In the genomic region with DNA sequence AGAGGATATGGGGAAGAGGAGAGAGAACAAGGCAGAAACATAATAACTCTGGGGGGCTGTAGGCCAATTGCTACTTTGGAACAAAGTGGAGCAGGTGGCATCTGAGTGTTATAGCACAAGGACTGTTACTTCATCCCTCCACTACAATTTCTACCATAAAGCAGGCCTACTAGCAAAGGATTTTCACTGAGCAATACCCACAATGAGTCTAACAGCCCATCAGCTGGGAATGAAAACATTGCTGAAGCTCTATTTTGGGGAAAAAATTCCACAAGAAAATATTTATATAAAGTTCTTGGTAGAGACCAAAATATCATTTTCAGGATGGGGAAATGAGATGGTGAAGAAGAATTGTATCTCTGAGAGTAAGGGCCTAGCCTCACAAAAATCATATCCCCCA, we compare ENCODE assay signal across 19 cellular contexts. TPM values are rescaled to one million over a fixed set of nuclear protein-coding genes. Genes with fewer than 3 reads are reported as not detected.
DNase-seq lines count a peak whose midpoint lies in the region; ATAC-seq and TF ChIP-seq lines count a peak whose summit lies in the region.
"Had no signal": no experiment of that assay in that cellular context is flagged by ENCODE, and none has a peak within 500 bp of the region (broad histone marks: within the 10 kb centered on the region; RNA-seq: fewer than 3 reads in every experiment).

No MANE protein-coding gene starts in this region.

- H3K9me3 Mint-ChIP-seq in activated CD8-positive, alpha-beta memory T cell treated with anti-CD3 and anti-CD28 coated beads, Interleukin-2, amount 10 ng/mL, durations not matched to agents 7 days and 5 days (ENCODE audit: low read depth): no peaks in the 10 kb centered on the region
- H3K9me3 Mint-ChIP-seq in chondrocyte (ENCODE audit: low read depth): no peaks in the 10 kb centered on the region
- H3K9me3 Mint-ChIP-seq in stimulated activated naive CD8-positive, alpha-beta T cell treated with anti-CD3 and anti-CD28 coated beads, Interleukin-15, amount 100 ng/mL, for 72 hours: no peaks in the 10 kb centered on the region

- H3K27ac Mint-ChIP-seq in activated CD8-positive, alpha-beta memory T cell treated with anti-CD3 and anti-CD28 coated beads, Interleukin-2, amount 10 ng/mL, durations not matched to agents 7 days and 5 days: peak overlapping the region; percentile 86
- H3K27ac Mint-ChIP-seq in chondrocyte (ENCODE audit: unreplicated experiment): peak overlapping the region; percentile 83
- peak overlapping the region; percentile 12 to 43 for H3K27ac Mint-ChIP-seq in stimulated activated naive CD8-positive, alpha-beta T cell treated with anti-CD3 and anti-CD28 coated beads, Interleukin-15, amount 100 ng/mL, for 72 hours

- no peaks in the 10 kb centered on the region for H3K9me3 ChIP-seq in OCI-LY3 (ENCODE audit: insufficient read depth, low read length)
- H3K9me3 ChIP-seq: heart right ventricle, SJSA1, testis, vagina had no signal

- ATAC-seq in activated CD8-positive, alpha-beta memory T cell treated with anti-CD3 and anti-CD28 coated beads, Interleukin-2, amount 10 ng/mL, durations not matched to agents 7 days and 5 days: no peak
- ATAC-seq in stimulated activated naive CD8-positive, alpha-beta T cell treated with anti-CD3 and anti-CD28 coated beads, Interleukin-15, amount 100 ng/mL, for 72 hours: no peak
- ATAC-seq: heart right ventricle had no signal

- H3K4me3 Mint-ChIP-seq in activated CD8-positive, alpha-beta memory T cell treated with anti-CD3 and anti-CD28 coated beads, Interleukin-2, amount 10 ng/mL, durations not matched to agents 7 days and 5 days: no peak overlapping the region
- H3K4me3 Mint-ChIP-seq in chondrocyte (ENCODE audit: unreplicated experiment): no peak overlapping the region
- H3K4me3 Mint-ChIP-seq in stimulated activated naive CD8-positive, alpha-beta T cell treated with anti-CD3 and anti-CD28 coated beads, Interleukin-15, amount 100 ng/mL, for 72 hours: peak overlapping the region in 1 of 2 donors; percentile 57
- H3K4me3 Mint-ChIP-seq: naive B cell had no signal

- no peaks in the 10 kb centered on the region for H3K36me3 ChIP-seq in OCI-LY3 (replicated peaks; ENCODE audit: low read depth, low read length)
- H3K36me3 ChIP-seq: brain microvascular endothelial cell, heart right ventricle, SJSA1, vagina had no signal

- H3K27me3 Mint-ChIP-seq in activated CD8-positive, alpha-beta memory T cell treated with anti-CD3 and anti-CD28 coated beads, Interleukin-2, amount 10 ng/mL, durations not matched to agents 7 days and 5 days: peaks cover 8% of the 10 kb centered on the region
- H3K27me3 Mint-ChIP-seq in chondrocyte (ENCODE audit: low read depth): no peaks in the 10 kb centered on the region
- H3K27me3 Mint-ChIP-seq in stimulated activated naive CD8-positive, alpha-beta T cell treated with anti-CD3 and anti-CD28 coated beads, Interleukin-15, amount 100 ng/mL, for 72 hours: peaks cover 70% of the 10 kb centered on the region

- H3K4me1 ChIP-seq in OCI-LY3 (ENCODE audit: low read length): peaks cover 7% of the 10 kb centered on the region

- H3K4me1 Mint-ChIP-seq in activated CD8-positive, alpha-beta memory T cell treated with anti-CD3 and anti-CD28 coated beads, Interleukin-2, amount 10 ng/mL, durations not matched to agents 7 days and 5 days: peaks cover 56% of the 10 kb centered on the region
- peaks cover 51% of the 10 kb centered on the region for H3K4me1 Mint-ChIP-seq in chondrocyte (ENCODE audit: low read depth)
- H3K4me1 Mint-ChIP-seq in stimulated activated naive CD8-positive, alpha-beta T cell treated with anti-CD3 and anti-CD28 coated beads, Interleukin-15, amount 100 ng/mL, for 72 hours: peaks cover 54% of the 10 kb centered on the region

- 0 out of 2 replicates have a peak overlapping the region, but pooled peaks have one; percentile 4 for H2AFZ ChIP-seq in OCI-LY3 (ENCODE audit: low read depth, low read length)

- no peak overlapping the region for H3K27ac ChIP-seq in OCI-LY3 (ENCODE audit: low read length)
- H3K27ac ChIP-seq: brain microvascular endothelial cell, C4-2B, heart right ventricle, SJSA1, testis, vagina had no signal

- no peak overlapping the region for H3K4me3 ChIP-seq in OCI-LY3 (ENCODE audit: low read length)
- H3K4me3 ChIP-seq: heart right ventricle, SJSA1, testis, vagina had no signal

- H3K36me3 Mint-ChIP-seq in activated CD8-positive, alpha-beta memory T cell treated with anti-CD3 and anti-CD28 coated beads, Interleukin-2, amount 10 ng/mL, durations not matched to agents 7 days and 5 days: peaks cover 12% of the 10 kb centered on the region
- no peaks in the 10 kb centered on the region for H3K36me3 Mint-ChIP-seq in chondrocyte (ENCODE audit: low read depth)

- no peak overlapping the region for H3K4me2 ChIP-seq in OCI-LY3 (ENCODE audit: low read length)

- no peak for DNase-seq in activated CD8-positive, alpha-beta memory T cell treated with anti-CD3 and anti-CD28 coated beads, Interleukin-2, amount 10 ng/mL, durations not matched to agents 7 days and 5 days
- no peak for DNase-seq in activated CD8-positive, alpha-beta memory T cell treated with anti-CD3 and anti-CD28 coated beads for 24 hours
- DNase-seq in chondrocyte (ENCODE audit: low spot score) (no peak), pons (ENCODE audit: low spot score) (no peak), superior temporal gyrus (ENCODE audit: extremely low spot score) (no peak), glomerular visceral epithelial cell (ENCODE audit: extremely low spot score) (no peak)
- no peak for DNase-seq in stimulated activated naive CD8-positive, alpha-beta T cell treated with anti-CD3 and anti-CD28 coated beads, Interleukin-15, amount 100 ng/mL, for 72 hours
- DNase-seq: effector CD4-positive, alpha-beta T cell; heart right ventricle; naive B cell; NCI-H2171 treated with DMSO at 0.1 percent for 48 hours; NCI-H524 treated with DMSO at 0.1 percent for 48 hours; testis had no signal

- CTCF ChIA-PET in activated CD8-positive, alpha-beta memory T cell treated with anti-CD3 and anti-CD28 coated beads, Interleukin-2, amount 10 ng/mL, durations not matched to agents 7 days and 5 days (lab: Charles Lee): interaction anchor here (0.6 to 6.5 kb wide), 8 partner anchors 8 to 1178 kb away, joined by 3 to 86 read pairs (median 5); a partner anchor contains a TSS

- no peak overlapping the region for H3K9ac ChIP-seq in OCI-LY3 (ENCODE audit: low read length)

- H4K20me1 ChIP-seq in OCI-LY3 (ENCODE audit: insufficient read depth, low read length): no peaks in the 10 kb centered on the region

- no peaks in the 10 kb centered on the region; the same call in 1 of the 2 replicates for H3K27me3 ChIP-seq in OCI-LY3 (ENCODE audit: low read depth, low read length)
- H3K27me3 ChIP-seq: brain microvascular endothelial cell, SJSA1, testis, vagina had no signal

- no peaks in the 10 kb centered on the region for H3K79me2 ChIP-seq in OCI-LY3 (ENCODE audit: low read length)

- TF ChIP-seq CTCF in OCI-LY3 (IDR thresholded peaks at IDR 0.05; ENCODE audit: low read depth, low read length): no peak
- no peak for TF ChIP-seq CTCF in chondrocyte (IDR thresholded peaks at IDR 0.05)

RNA-seq across cellular contexts. Expression of a gene that starts 3.6 kb away (rescaled TPM):
- 1 to 10 TPM; 3.0 to 9.8 TPM for total RNA-seq in activated CD8-positive, alpha-beta memory T cell treated with anti-CD3 and anti-CD28 coated beads, Interleukin-2, amount 10 ng/mL, durations not matched to agents 7 days and 5 days
- 35.3 to 61.8 TPM (median 35.6 TPM) in 3 replicates for total RNA-seq in chondrocyte
- total RNA-seq: mesenteric fat pad had no signal

Comparison
In these comparisons a context has a peak if more than half of its experiments do, and no peak if none do; other contexts are left out.
1. H3K27ac Mint-ChIP-seq: peak in every context shown above with its lines; median percentile 86 in activated CD8-positive, alpha-beta memory T cell treated with anti-CD3 and anti-CD28 coated beads, Interleukin-2, amount 10 ng/mL, durations not matched to agents 7 days and 5 days; 83 in chondrocyte; 28 in stimulated activated naive CD8-positive, alpha-beta T cell treated with anti-CD3 and anti-CD28 coated beads, Interleukin-15, amount 100 ng/mL, for 72 hours.